ENCODE assay signal across 16 cellular contexts in the genomic region with DNA sequence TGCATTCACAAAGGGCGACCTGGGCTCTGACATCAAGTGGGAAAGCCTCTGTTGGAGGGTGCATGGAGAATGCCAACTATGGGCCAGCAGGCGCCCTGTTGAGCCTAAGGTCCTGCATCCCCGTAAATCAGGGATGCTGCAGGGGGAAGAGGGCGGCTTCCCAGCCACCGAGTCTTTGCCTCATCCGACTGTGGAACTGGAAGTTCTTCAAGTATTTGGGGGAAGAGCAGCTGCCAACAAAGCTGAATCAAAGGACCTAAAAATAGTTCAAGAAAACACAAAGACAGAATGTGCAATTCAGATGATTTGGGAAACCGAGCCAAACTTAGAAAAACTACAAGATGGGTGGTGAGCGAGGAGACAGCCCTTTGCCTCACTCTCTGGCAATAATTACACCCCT.
DNase-seq lines count a peak whose midpoint lies in the region; ATAC-seq and TF ChIP-seq lines count a peak whose summit lies in the region.
"Had no signal": no experiment of that assay in that cellular context is flagged by ENCODE, and none has a peak within 500 bp of the region (broad histone marks: within the 10 kb centered on the region; RNA-seq: fewer than 3 reads in every experiment).

No MANE protein-coding gene starts in this region.

- H3K4me2 ChIP-seq in IMR-90 (ENCODE audit: low read depth, low read length), result peak overlapping the region; percentile 55; the same call in 1 of the 2 replicates

- H2AFZ ChIP-seq in IMR-90 (replicated peaks; ENCODE audit: low read length, poor library complexity), result peak overlapping the region; percentile 67

- H4K5ac ChIP-seq in IMR-90 (ENCODE audit: low read depth, low read length), result peak overlapping the region; percentile 67

- H3K27ac ChIP-seq in IMR-90 (ENCODE audit: insufficient read depth, low read length) (no peak overlapping the region; the same call in 1 of the 2 replicates), ovary (no peak overlapping the region)
- H3K27ac ChIP-seq: foreskin keratinocyte had no signal

- no peak overlapping the region; the same call in 1 of the 2 replicates for H3K23ac ChIP-seq in IMR-90 (ENCODE audit: low read depth, low read length)

- no peaks in the 10 kb centered on the region for H3K36me3 Mint-ChIP-seq in activated T-cell treated with anti-CD3 and anti-CD28 coated beads, Interleukin-2, amount 50 U/mL, for 72 hours (ENCODE audit: insufficient read depth in 2 of 2)

- peak overlapping the region; percentile 68; the same call in 1 of the 2 replicates for H2AK5ac ChIP-seq in IMR-90 (ENCODE audit: low read depth, low read length)

- POLR2A ChIA-PET in IMR-90 (lab: Charles Lee; ENCODE audit: unreplicated experiment), result no interaction called here

- CTCF ChIA-PET in IMR-90 (lab: Yijun Ruan, JAX), result no interaction called here

- peak overlapping the region; percentile 86 for H2BK120ac ChIP-seq in IMR-90 (ENCODE audit: low read depth, low read length)

- H2BK20ac ChIP-seq in IMR-90 (ENCODE audit: low read depth, low read length), result peak overlapping the region; percentile 84

- H3K79me1 ChIP-seq in IMR-90 (ENCODE audit: low read depth in 1 of 2, low read length in 2 of 2), result 0 out of 4 replicates have a peak, but pooled peaks cover 0 to 4% of the 10 kb centered on the region in 2 experiments

- peak overlapping the region; percentile 42 for H3K4ac ChIP-seq in IMR-90 (ENCODE audit: low read depth, low read length)

- in situ Hi-C loops in IMR-90 (cut with MboI; ENCODE audit: low sequenced_read_pairs), result no loop called here

- H3K4me1 ChIP-seq in IMR-90 (ENCODE audit: control insufficient read depth, insufficient read depth, low read length) (peaks cover 32% of the 10 kb centered on the region), ovary (ENCODE audit: insufficient read depth) (no peaks in the 10 kb centered on the region)
- H3K4me1 ChIP-seq: BE2C, foreskin keratinocyte had no signal

- peak overlapping the region; percentile 27 for H3K14ac ChIP-seq in IMR-90 (replicated peaks; ENCODE audit: low read depth, low read length)

- intact Hi-C loops in IMR-90 (cut with micrococcal nuclease) (no loop called here), ovary (cut with DNase I) (no loop called here)

- TF ChIP-seq EP300 in ovary (IDR thresholded peaks at IDR 0.05), result no peak

- peak overlapping the region; percentile 19; the same call in 1 of the 2 replicates for H4K91ac ChIP-seq in IMR-90 (ENCODE audit: insufficient read depth, low read depth, low read length)

- peaks cover 21% of the 10 kb centered on the region for H3K9me1 ChIP-seq in IMR-90 (ENCODE audit: insufficient read depth, low read length)

- dilution Hi-C loops in IMR-90 (cut with HindIII; ENCODE audit: low sequenced_read_pairs, unreplicated experiment), result no loop called here

- TF ChIP-seq POLR2A in IMR-90 (IDR thresholded peaks at IDR 0.05; ENCODE audit: low read depth, low read length), result no peak
- TF ChIP-seq POLR2A in ovary (IDR thresholded peaks at IDR 0.05), result no peak

- TF ChIP-seq RAD21 in IMR-90 (IDR thresholded peaks at IDR 0.05; ENCODE audit: low read length), result no peak

- H3K36me3 ChIP-seq in IMR-90 (ENCODE audit: control insufficient read depth, insufficient read depth, low read length) (no peaks in the 10 kb centered on the region), ovary (no peaks in the 10 kb centered on the region)
- H3K36me3 ChIP-seq: BE2C had no signal

- WGBS in IMR-90 (ENCODE audit: extremely low coverage in 2 of 2, insufficient read length in 1 of 2), 2 experiments, result 72% methylated on average over 2 of the region's 8 CpGs; no CpG with 5 or more reads in 1 of the 2 experiments
- 15 to 19% (median 19%) methylated on average over 8 of the region's 8 CpGs for WGBS in ovary, 3 donors

- no peak overlapping the region for H3K4me3 Mint-ChIP-seq in activated T-cell treated with anti-CD3 and anti-CD28 coated beads, Interleukin-2, amount 50 U/mL, for 72 hours
- H3K4me3 Mint-ChIP-seq: nephron; T-helper 2 cell treated with Interferon-gamma antibody and Interleukin-4, amounts not matched to agents 5 μg/mL and 100 μg/mL, for 36 hours had no signal

- H4K8ac ChIP-seq in IMR-90 (ENCODE audit: low read depth in 2 of 2, low read length in 2 of 2), result peak overlapping the region in 1 of 2 experiments; percentile 74; a peak in 1 of 4 replicates

- peak overlapping the region; percentile 85; the same call in 1 of the 2 replicates for H3K18ac ChIP-seq in IMR-90 (ENCODE audit: low read depth, low read length)

- H3K27me3 ChIP-seq in IMR-90 (ENCODE audit: control insufficient read depth, insufficient read depth, low read length) (no peaks in the 10 kb centered on the region), ovary (no peaks in the 10 kb centered on the region)
- H3K27me3 ChIP-seq: BE2C had no signal

- no peaks in the 10 kb centered on the region for H3K9me3 ChIP-seq in IMR-90 (ENCODE audit: control insufficient read depth, insufficient read depth, low read length)
- H3K9me3 ChIP-seq in ovary, result no peaks in the 10 kb centered on the region
- H3K9me3 ChIP-seq: BE2C had no signal

- H3K9me3 Mint-ChIP-seq in activated T-cell treated with anti-CD3 and anti-CD28 coated beads, Interleukin-2, amount 50 U/mL, for 72 hours, result no peaks in the 10 kb centered on the region
- H3K9me3 Mint-ChIP-seq: nephron; T-helper 2 cell treated with Interferon-gamma antibody and Interleukin-4, amounts not matched to agents 5 μg/mL and 100 μg/mL, for 36 hours had no signal

- peak overlapping the region; percentile 10 for H2AK9ac ChIP-seq in IMR-90 (replicated peaks; ENCODE audit: low read depth, low read length, poor library complexity)

- ATAC-seq in IMR-90 (ENCODE audit: low read depth) (peak; percentile 22), GM18867 (IDR thresholded peaks at IDR 0.05; ENCODE audit: unreplicated experiment) (no peak)
- ATAC-seq in activated T-cell treated with anti-CD3 and anti-CD28 coated beads, Interleukin-2, amount 50 U/mL, for 72 hours (replicated peaks in 1 of 2), result no peak
- ATAC-seq: foreskin keratinocyte had no signal

- H3K27me3 Mint-ChIP-seq in activated T-cell treated with anti-CD3 and anti-CD28 coated beads, Interleukin-2, amount 50 U/mL, for 72 hours (ENCODE audit: low read depth), result peaks cover 7% of the 10 kb centered on the region

- H2BK5ac ChIP-seq in IMR-90 (ENCODE audit: low read depth, low read length, poor library complexity, severe bottlenecking), result peak overlapping the region; percentile 52

- peaks cover 17% of the 10 kb centered on the region for H3K4me1 Mint-ChIP-seq in activated T-cell treated with anti-CD3 and anti-CD28 coated beads, Interleukin-2, amount 50 U/mL, for 72 hours (ENCODE audit: low read depth)
- H3K4me1 Mint-ChIP-seq: nephron had no signal

- BruUV-seq in IMR-90 (replicated peaks; lab: Mats Ljungman, UMichigan), result no TSS peak

- TF ChIP-seq CTCF in AG09309 (IDR thresholded peaks at IDR 0.05; ENCODE audit: control insufficient read depth, insufficient read depth, low read depth, low read length, missing control alignments) (no peak), IMR-90 (conservative IDR thresholded peaks at IDR 0.05; ENCODE audit: low read depth, low read length) (no peak), fibroblast of pulmonary artery (IDR thresholded peaks at IDR 0.05; ENCODE audit: low read length, missing control alignments) (no peak), ovary (IDR thresholded peaks at IDR 0.05) (no peak)

- H2BK15ac ChIP-seq in IMR-90 (ENCODE audit: low read depth, low read length), result peak overlapping the region; percentile 88; the same call in 1 of the 3 replicates

- H3K4me3 ChIP-seq in AG09309 (ENCODE audit: control insufficient read depth, low read depth, low read length) (no peak overlapping the region), IMR-90 (ENCODE audit: insufficient read depth, low read depth, low read length) (no peak overlapping the region), fibroblast of pulmonary artery (replicated peaks; ENCODE audit: low read depth, low read length) (no peak overlapping the region), ovary (no peak overlapping the region)

- DNase-seq in AG09309 (ENCODE audit: low read depth) (peak; percentile 20), IMR-90 (peak; percentile 70), fibroblast of pulmonary artery (ENCODE audit: low read depth) (peak; percentile 6), ovary (peak in 3 of 5 donors; percentile 17 to 47 (median 30)), activated gamma-delta T cell (lab: John Stamatoyannopoulos, UW) (no peak), T-helper 1 cell (no peak)
- DNase-seq in activated T-cell treated with anti-CD3 and anti-CD28 coated beads, Interleukin-2, amount 50 U/mL, for 72 hours, result no peak
- DNase-seq: activated naive CD4-positive, alpha-beta T cell; BE2C; foreskin keratinocyte; MM.1S; NCI-H1694 treated with DMSO at 0.1 percent for 48 hours; SHP77 treated with DMSO at 0.1 percent for 48 hours had no signal

- no peaks in the 10 kb centered on the region for H4K20me1 ChIP-seq in IMR-90 (ENCODE audit: insufficient read depth, low read length)

- 0 out of 2 replicates have a peak overlapping the region, but pooled peaks have one; percentile 38 for H3K56ac ChIP-seq in IMR-90 (ENCODE audit: extremely low read depth, insufficient read depth, low read length)

- no peak overlapping the region for H3K27ac Mint-ChIP-seq in activated T-cell treated with anti-CD3 and anti-CD28 coated beads, Interleukin-2, amount 50 U/mL, for 72 hours
- H3K27ac Mint-ChIP-seq: nephron; T-helper 2 cell treated with Interferon-gamma antibody and Interleukin-4, amounts not matched to agents 5 μg/mL and 100 μg/mL, for 36 hours had no signal

- H3K9ac ChIP-seq in IMR-90 (ENCODE audit: low read depth, low read length), result no peak overlapping the region; the same call in 1 of the 2 replicates

TF ChIP-seq in IMR-90, 13 proteins besides CTCF, POLR2A, EP300 and RAD21 (continues in another document):
- no peak for TF ChIP-seq MXI1 (IDR thresholded peaks at IDR 0.05; ENCODE audit: borderline replicate concordance, low read depth, low read length)
- TF ChIP-seq, protein P1, sequence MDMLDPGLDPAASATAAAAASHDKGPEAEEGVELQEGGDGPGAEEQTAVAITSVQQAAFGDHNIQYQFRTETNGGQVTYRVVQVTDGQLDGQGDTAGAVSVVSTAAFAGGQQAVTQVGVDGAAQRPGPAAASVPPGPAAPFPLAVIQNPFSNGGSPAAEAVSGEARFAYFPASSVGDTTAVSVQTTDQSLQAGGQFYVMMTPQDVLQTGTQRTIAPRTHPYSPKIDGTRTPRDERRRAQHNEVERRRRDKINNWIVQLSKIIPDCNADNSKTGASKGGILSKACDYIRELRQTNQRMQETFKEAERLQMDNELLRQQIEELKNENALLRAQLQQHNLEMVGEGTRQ (IDR thresholded peaks at IDR 0.05; ENCODE audit: low read depth, low read length), result no peak
- TF ChIP-seq SMC3 (IDR thresholded peaks at IDR 0.05; ENCODE audit: low read depth, low read length), result no peak
- no peak for TF ChIP-seq FOS (IDR thresholded peaks at IDR 0.05; ENCODE audit: low read depth, low read length)
- no peak for TF ChIP-seq RFX5 (IDR thresholded peaks at IDR 0.05; ENCODE audit: low read depth, low read length)
- TF ChIP-seq RCOR1 (IDR thresholded peaks at IDR 0.05; ENCODE audit: insufficient replicate concordance, low read length), result no peak
- no peak for TF ChIP-seq CEBPB (IDR thresholded peaks at IDR 0.05; ENCODE audit: low read depth, low read length)
- no peak for TF ChIP-seq MAFK (IDR thresholded peaks at IDR 0.05; ENCODE audit: low read depth, low read length)
- TF ChIP-seq CHD1 (IDR thresholded peaks at IDR 0.05; ENCODE audit: low read depth, low read length), result no peak

Comparison
In these comparisons a context has a peak if more than half of its experiments do, and no peak if none do; other contexts are left out.
1. DNase-seq: peak in AG09309 (single experiment), IMR-90 (single experiment), fibroblast of pulmonary artery (single experiment) and ovary (3 of 5); none in activated T-cell treated with anti-CD3 and anti-CD28 coated beads, Interleukin-2, amount 50 U/mL, for 72 hours (0 of 2), activated gamma-delta T cell (single experiment) and T-helper 1 cell (0 of 5).